Comparison of ENCODE assay signal across 20 cellular contexts in genomic region chr5:174991807-174992308, GRCh38.
A peak's percentile ranks its signal among the peaks of the same experiment; 100 is the strongest.
DNase-seq lines count a peak whose midpoint lies in the region; ATAC-seq, FAIRE-seq and TF ChIP-seq lines count a peak whose summit lies in the region.
"Had no signal": no experiment of that assay in that cellular context is flagged by ENCODE, and none has a peak within 500 bp of the region (broad histone marks: within the 10 kb centered on the region; RNA-seq: fewer than 3 reads in every experiment).

No MANE protein-coding gene starts in this region.

- peak overlapping the region; percentile 56 to 75 for H3K27ac ChIP-seq in ascending aorta
- H3K27ac ChIP-seq: BLaER1, HL-60 had no signal

- peaks cover 9 to 20% of the 10 kb centered on the region in 2 donors for H3K4me1 ChIP-seq in ascending aorta

- H3K9me3 ChIP-seq in ascending aorta, result no peaks in the 10 kb centered on the region
- H3K9me3 ChIP-seq: BLaER1 had no signal

- intact Hi-C loops in left ventricle myocardium superior (cut with micrococcal nuclease), result no loop called here
- intact Hi-C loops in cardiac septum (cut with DNase I), result no loop called here
- intact Hi-C loops in ascending aorta (cut with DNase I), result no loop called here

- peak; percentile 47 for ATAC-seq in left ventricle myocardium superior
- ATAC-seq: HCT116 had no signal

- TF ChIP-seq CTCF in ascending aorta (IDR thresholded peaks at IDR 0.05) (no peak), D721Med (IDR thresholded peaks at IDR 0.05; ENCODE audit: insufficient read depth, missing control alignments) (no peak)

- DNase-seq in left ventricle myocardium superior (no peak), cardiac septum (ENCODE audit: low spot score) (no peak), ascending aorta (ENCODE audit: low spot score in 2 of 2) (no peak), globus pallidus (ENCODE audit: low spot score) (peak; percentile 5), D721Med (ENCODE audit: insufficient read length, low spot score) (no peak), SK-N-DZ (ENCODE audit: low spot score) (no peak)
- no peak for DNase-seq in activated CD4-positive, alpha-beta T cell treated with anti-CD3 and anti-CD28 coated beads, Interleukin-2, amount 50 U/mL, for 48 hours
- DNase-seq: AML-193; CD4-positive, alpha-beta memory T cell; DMS79; GDM1; GOT3; H7; HFFc6 had no signal

- H3K36me3 ChIP-seq in ascending aorta, result no peaks in the 10 kb centered on the region
- H3K36me3 ChIP-seq: BLaER1 had no signal

- no peak for FAIRE-seq in D721Med (lab: Jason Lieb, UNC)
- FAIRE-seq: A204.1, GM12892, GM18507 had no signal

- peak overlapping the region in 1 of 2 donors; percentile 45 for H3K4me3 ChIP-seq in ascending aorta
- H3K4me3 ChIP-seq: BLaER1 had no signal

- H3K27me3 ChIP-seq in ascending aorta, result no peaks in the 10 kb centered on the region
- H3K27me3 ChIP-seq: BLaER1 had no signal
